1 cellular context compared by ENCODE assay signal in the genomic region with DNA sequence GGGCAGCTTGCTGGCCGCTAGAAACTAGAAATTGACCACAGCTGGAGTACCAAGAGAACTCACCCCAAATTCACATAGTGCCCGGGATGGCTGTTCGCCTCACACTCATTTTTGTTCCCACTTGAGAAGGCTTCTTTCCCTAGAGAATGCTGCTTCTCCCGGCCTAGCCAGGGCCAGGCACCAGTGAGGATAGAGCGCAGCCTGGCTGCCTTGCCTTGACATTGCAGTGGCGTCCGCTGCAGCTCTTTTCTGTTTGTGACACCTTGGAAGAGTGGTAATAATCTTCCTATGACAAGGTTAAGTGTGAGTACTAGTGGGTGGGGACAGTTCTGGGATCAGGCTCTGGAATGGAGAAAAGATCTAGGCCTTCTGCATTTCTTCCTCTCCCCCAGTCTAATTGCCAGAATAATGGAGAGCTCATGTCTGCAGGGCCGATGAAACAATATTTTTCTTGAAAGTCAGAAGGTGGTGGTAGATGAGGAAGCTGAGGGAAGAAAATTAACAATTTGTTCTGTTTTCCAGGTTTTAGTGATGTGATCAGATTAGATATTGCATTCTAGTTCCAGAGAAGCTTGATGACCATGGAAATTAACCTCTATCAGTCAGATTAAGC.
TF ChIP-seq lines count a peak whose summit lies in the region.

No MANE protein-coding gene starts in this region.

TF ChIP-seq in neural cell, 6 proteins besides CTCF, POLR2A, EP300 and RAD21 (continued from another document):
- no peak for TF ChIP-seq REST (IDR thresholded peaks at IDR 0.05; ENCODE audit: borderline replicate concordance)
